ENCODE assay signal across 2 cellular contexts in genomic region chr2:227513113-227513512, GRCh38.
TF ChIP-seq lines count a peak whose summit lies in the region.

No MANE protein-coding gene starts in this region.

TF ChIP-seq in K562, 482 proteins besides CTCF, POLR2A, EP300 and RAD21 (continued from another document):
- TF ChIP-seq PKNOX1 (IDR thresholded peaks at IDR 0.05): no peak
- TF ChIP-seq TAL1 (IDR thresholded peaks at IDR 0.05): peak; percentile 48; the same call in 1 of the 2 replicates
- TF ChIP-seq NCOR1 (IDR thresholded peaks at IDR 0.05): peak; percentile 20; the same call in 1 of the 2 replicates
- TF ChIP-seq CBFA2T3 (IDR thresholded peaks at IDR 0.05): peak; percentile 72
TF ChIP-seq in K562: peak in this region for 7.

TF ChIP-seq in HEK293T, 16 proteins besides CTCF, POLR2A, EP300 and RAD21 (continued from another document):
- no peak for TF ChIP-seq SUZ12 (IDR thresholded peaks at IDR 0.05)
- no peak for TF ChIP-seq FOXA1 (IDR thresholded peaks at IDR 0.05)
